In genomic region chr13:101291647-101292515, GRCh38 we compare ENCODE assay signal across 22 cellular contexts.
"Had no signal": no experiment of that assay in that cellular context is flagged by ENCODE, and none has a peak within 500 bp of the region (broad histone marks: within the 10 kb centered on the region; RNA-seq: fewer than 3 reads in every experiment).

No MANE protein-coding gene starts in this region.

- DNase-seq: activated B cell treated with CpG ODN at 0.5 μM for 24 hours; activated CD4-positive, alpha-beta memory T cell treated with anti-CD3 and anti-CD28 coated beads for 36 hours; activated CD4-positive, alpha-beta T cell treated with anti-CD3 and anti-CD28 coated beads for 4 hours; activated naive CD4-positive, alpha-beta T cell; activated naive CD8-positive, alpha-beta T cell treated with anti-CD3 and anti-CD28 coated beads for 36 hours; activated T-cell treated with anti-CD3 and anti-CD28 coated beads for 4 hours; amygdala; central memory CD4-positive, alpha-beta T cell; mesenchymal stem cell; mucosa of descending colon; naive thymus-derived CD4-positive, alpha-beta T cell; spleen; stimulated activated CD8-positive, alpha-beta memory T cell treated with anti-CD3 and anti-CD28 coated beads, Interleukin-4, amount 100 ng/mL, for 48 hours; stimulated activated naive CD4-positive, alpha-beta T cell treated with Interleukin-2 at 50 U/mL for 16 hours; tibial artery had no signal

- H3K4me3 ChIP-seq: coronary artery, esophagus muscularis mucosa, mucosa of descending colon, spleen, tibial artery had no signal

- H3K27me3 Mint-ChIP-seq: activated B cell treated with CpG ODN at 0.5 μM for 24 hours; activated CD4-positive, alpha-beta memory T cell treated with anti-CD3 and anti-CD28 coated beads for 36 hours; activated naive CD8-positive, alpha-beta T cell treated with anti-CD3 and anti-CD28 coated beads for 36 hours; brain had no signal

- H3K79me2 ChIP-seq: parathyroid adenoma had no signal

- H3K27ac ChIP-seq: coronary artery, esophagus muscularis mucosa, neutrophil, parathyroid adenoma, spleen, tibial artery had no signal

- H3K36me3 Mint-ChIP-seq: activated CD4-positive, alpha-beta memory T cell treated with anti-CD3 and anti-CD28 coated beads for 36 hours; activated naive CD8-positive, alpha-beta T cell treated with anti-CD3 and anti-CD28 coated beads for 36 hours; brain; naive thymus-derived CD4-positive, alpha-beta T cell had no signal

- H3K9ac ChIP-seq: parathyroid adenoma had no signal

- H3K27ac Mint-ChIP-seq: activated B cell treated with CpG ODN at 0.5 μM for 24 hours; activated CD4-positive, alpha-beta memory T cell treated with anti-CD3 and anti-CD28 coated beads for 36 hours; activated naive CD8-positive, alpha-beta T cell treated with anti-CD3 and anti-CD28 coated beads for 36 hours; naive thymus-derived CD4-positive, alpha-beta T cell; T-helper 2 cell treated with Interferon-gamma antibody and Interleukin-4, amounts not matched to agents 5 μg/mL and 100 μg/mL, for 36 hours had no signal

- H3K4me3 Mint-ChIP-seq: activated B cell treated with CpG ODN at 0.5 μM for 24 hours; activated CD4-positive, alpha-beta memory T cell treated with anti-CD3 and anti-CD28 coated beads for 36 hours; activated naive CD8-positive, alpha-beta T cell treated with anti-CD3 and anti-CD28 coated beads for 36 hours; naive thymus-derived CD4-positive, alpha-beta T cell; T-helper 2 cell treated with Interferon-gamma antibody and Interleukin-4, amounts not matched to agents 5 μg/mL and 100 μg/mL, for 36 hours had no signal

- H3K9me3 Mint-ChIP-seq: T-helper 2 cell treated with Interferon-gamma antibody and Interleukin-4, amounts not matched to agents 5 μg/mL and 100 μg/mL, for 36 hours had no signal

- H3K4me1 Mint-ChIP-seq: activated B cell treated with CpG ODN at 0.5 μM for 24 hours; activated naive CD8-positive, alpha-beta T cell treated with anti-CD3 and anti-CD28 coated beads for 36 hours; naive thymus-derived CD4-positive, alpha-beta T cell had no signal

- H3K9me3 ChIP-seq: esophagus muscularis mucosa, mucosa of descending colon, neutrophil, tibial artery had no signal

- H3K4me1 ChIP-seq: esophagus muscularis mucosa, parathyroid adenoma, spleen, tibial artery had no signal

- H3K36me3 ChIP-seq: esophagus muscularis mucosa, neutrophil, spleen, tibial artery had no signal

- H2AFZ ChIP-seq: parathyroid adenoma had no signal

- ATAC-seq: mucosa of descending colon; naive thymus-derived CD4-positive, alpha-beta T cell; sciatic nerve had no signal

- H3K27me3 ChIP-seq: esophagus muscularis mucosa, neutrophil, spleen, tibial artery had no signal
